In genomic region chr19:8525401-8525684, GRCh38 we compare ENCODE assay signal across 10 cellular contexts. TPM values are rescaled to one million over a fixed set of nuclear protein-coding genes. Genes with fewer than 3 reads are reported as not detected.
DNase-seq lines count a peak whose midpoint lies in the region; ATAC-seq and TF ChIP-seq lines count a peak whose summit lies in the region.
"Had no signal": no experiment of that assay in that cellular context is flagged by ENCODE, and none has a peak within 500 bp of the region (broad histone marks: within the 10 kb centered on the region; RNA-seq: fewer than 3 reads in every experiment).

No MANE protein-coding gene starts in this region.

- WGBS in HUES64: 1% methylated on average over 15 of the region's 15 CpGs
- WGBS in lower leg skin, 2 donors: 4 to 15% methylated on average over 15 of the region's 15 CpGs
- WGBS in suprapubic skin: 13% methylated on average over 15 of the region's 15 CpGs

- H3K4me1 ChIP-seq in HUES64 (ENCODE audit: insufficient read depth, low read length) (no peaks in the 10 kb centered on the region), suprapubic skin (peaks cover 13% of the 10 kb centered on the region)
- peaks cover 4% of the 10 kb centered on the region for H3K4me1 ChIP-seq in CD4-positive, alpha-beta memory T cell (ENCODE audit: insufficient read depth, low read length)

- CTCF ChIA-PET in CD4-positive, alpha-beta memory T cell (lab: Charles Lee; ENCODE audit: partially characterized antibody): interaction anchor here (0.8 to 1.9 kb wide), 5 partner anchors 20 to 54 kb away, joined by 3 to 13 read pairs (median 4); no protein-coding TSS in a partner anchor

- POLR2A ChIA-PET in CD4-positive, alpha-beta memory T cell (lab: Charles Lee; ENCODE audit: partially characterized antibody): interaction anchor here (0.6 to 13.8 kb wide), 6 partner anchors 9 to 55 kb away, joined by 3 to 122 read pairs (median 4); partner anchors contain the start of gene ZNF414

- peaks cover 11 to 22% (median 19%) of the 10 kb centered on the region in 4 donors for H3K4me1 Mint-ChIP-seq in CD4-positive, alpha-beta memory T cell

- H3K36me3 Mint-ChIP-seq in CD4-positive, alpha-beta memory T cell: peaks cover 33 to 48% of the 10 kb centered on the region in 2 donors

- no peak overlapping the region for H3K9ac ChIP-seq in HUES64 (ENCODE audit: low read depth, low read length)

- no peaks in the 10 kb centered on the region for H3K27me3 Mint-ChIP-seq in CD4-positive, alpha-beta memory T cell
- H3K27me3 Mint-ChIP-seq: activated naive CD8-positive, alpha-beta T cell had no signal

- no peak for ATAC-seq in HG02642 (IDR thresholded peaks at IDR 0.05; ENCODE audit: poor library complexity, unreplicated experiment)

- H3K27ac Mint-ChIP-seq in CD4-positive, alpha-beta memory T cell: no peak overlapping the region
- H3K27ac Mint-ChIP-seq: activated naive CD8-positive, alpha-beta T cell had no signal

- intact Hi-C loops in lower leg skin (cut with DNase I; ENCODE audit: low total_unique reads): no loop called here
- intact Hi-C loops in CD4-positive, alpha-beta memory T cell (cut with micrococcal nuclease): no loop called here

- TF ChIP-seq POLR2A in lower leg skin (IDR thresholded peaks at IDR 0.05): no peak
- no peak for TF ChIP-seq POLR2A in suprapubic skin (IDR thresholded peaks at IDR 0.05)

- TF ChIP-seq CTCF in cardiac fibroblast (IDR thresholded peaks at IDR 0.05; ENCODE audit: low read depth, low read length) (no peak), lower leg skin (IDR thresholded peaks at IDR 0.05) (no peak), suprapubic skin (IDR thresholded peaks at IDR 0.05) (no peak)

- no peaks in the 10 kb centered on the region for H3K36me3 ChIP-seq in HUES64 (ENCODE audit: insufficient read depth, low read length)
- peaks cover 6% of the 10 kb centered on the region for H3K36me3 ChIP-seq in suprapubic skin
- H3K36me3 ChIP-seq in CD4-positive, alpha-beta memory T cell (ENCODE audit: insufficient read depth, low read length): peaks cover 67% of the 10 kb centered on the region

- no peaks in the 10 kb centered on the region for H3K27me3 ChIP-seq in HUES64 (ENCODE audit: insufficient read depth, low read length)
- no peaks in the 10 kb centered on the region for H3K27me3 ChIP-seq in suprapubic skin
- no peaks in the 10 kb centered on the region for H3K27me3 ChIP-seq in CD4-positive, alpha-beta memory T cell (ENCODE audit: insufficient read depth, low read length)

- H3K4me3 Mint-ChIP-seq in CD4-positive, alpha-beta memory T cell: no peak overlapping the region
- H3K4me3 Mint-ChIP-seq: activated naive CD8-positive, alpha-beta T cell had no signal

- no peaks in the 10 kb centered on the region for H3K9me3 ChIP-seq in HUES64 (ENCODE audit: insufficient read depth, low read depth, low read length)
- H3K9me3 ChIP-seq in suprapubic skin: no peaks in the 10 kb centered on the region
- H3K9me3 ChIP-seq in CD4-positive, alpha-beta memory T cell (ENCODE audit: control insufficient read depth in 1 of 2, low read length in 2 of 2): no peaks in the 10 kb centered on the region

- TF ChIP-seq EP300 in suprapubic skin (IDR thresholded peaks at IDR 0.05): no peak

- no peak for DNase-seq in cardiac fibroblast (ENCODE audit: low read depth in 2 of 2)
- no peak for DNase-seq in lower leg skin (ENCODE audit: low spot score in 2 of 2)
- no peak for DNase-seq in suprapubic skin (ENCODE audit: low spot score in 2 of 2)
- DNase-seq in CD4-positive, alpha-beta memory T cell: no peak
- no peak for DNase-seq in SW480 (ENCODE audit: low spot score)
- DNase-seq in NOMO-1 (lab: John Stamatoyannopoulos, UW; ENCODE audit: unreplicated experiment in 2 of 2): no peak

- H3K27ac ChIP-seq in HUES64 (ENCODE audit: low read depth, low read length) (no peak overlapping the region), suprapubic skin (peak overlapping the region; percentile 77)
- no peak overlapping the region for H3K27ac ChIP-seq in CD4-positive, alpha-beta memory T cell (ENCODE audit: low read depth, low read length)

- H3K9me3 Mint-ChIP-seq in CD4-positive, alpha-beta memory T cell: no peaks in the 10 kb centered on the region

- H3K4me3 ChIP-seq in HUES64 (ENCODE audit: low read length): peak overlapping the region; percentile 2; the same call in 1 of the 2 replicates
- H3K4me3 ChIP-seq in cardiac fibroblast (replicated peaks in 1 of 2; ENCODE audit: low read depth in 2 of 2, low read length in 2 of 2): peak overlapping the region; percentile 48 to 52
- peak overlapping the region; percentile 10 for H3K4me3 ChIP-seq in lower leg skin (ENCODE audit: low read depth, poor library complexity, severe bottlenecking)
- peak overlapping the region; percentile 82 for H3K4me3 ChIP-seq in suprapubic skin
- no peak overlapping the region for H3K4me3 ChIP-seq in CD4-positive, alpha-beta memory T cell (ENCODE audit: low read length in 2 of 2)

RNA-seq across cellular contexts. Expression of gene ZNF414, which starts 11.4 kb away (rescaled TPM):
- 19.2 TPM for polyA plus RNA-seq in HUES64 (2013, experiment 1 of 2)
- 26.3 TPM for polyA plus RNA-seq in HUES64 (2013, experiment 2 of 2)
- total RNA-seq in lower leg skin (10 to 100 TPM; 14.8 to 42.2 (median 18.8) TPM), suprapubic skin (10 to 100 TPM; 10.4 to 43.7 (median 18.0) TPM)
- total RNA-seq in CD4-positive, alpha-beta memory T cell: 10 to 100 TPM; 45.1 to 50.4 TPM
- 10 to 100 TPM in 1 of 2 donors, 1 to 10 TPM in 1; 9.5 to 25.8 TPM for polyA plus RNA-seq in CD4-positive, alpha-beta memory T cell

RNA-seq across cellular contexts. Expression of gene PRAM1, which starts 22.9 kb away (rescaled TPM):
- polyA plus RNA-seq in HUES64 (2013, experiment 1 of 2): not detected
- polyA plus RNA-seq in HUES64 (2013, experiment 2 of 2): 0.25 TPM
- total RNA-seq in lower leg skin (under 1 TPM in 3 of 4 donors, not detected in 1; 0.16 to 0.59 (median 0.30) TPM), suprapubic skin (1 to 10 TPM in 1 of 4 donors, under 1 TPM in 2, not detected in 1; 0.25 to 2.3 (median 0.34) TPM)
- total RNA-seq in CD4-positive, alpha-beta memory T cell: 1 to 10 TPM; 2.3 to 2.6 TPM
- polyA plus RNA-seq in CD4-positive, alpha-beta memory T cell: not detected
- total RNA-seq: H4 had no signal

RNA-seq across cellular contexts. Expression of gene MYO1F, which starts 51.9 kb away (rescaled TPM):
- 2.4 TPM for polyA plus RNA-seq in HUES64 (2013, experiment 1 of 2)
- polyA plus RNA-seq in HUES64 (2013, experiment 2 of 2): 2.5 TPM
- total RNA-seq in lower leg skin (1 to 10 TPM; 2.2 to 6.3 (median 3.2) TPM), suprapubic skin (10 to 100 TPM in 1 of 4 donors, 1 to 10 TPM in 3; 3.2 to 14.6 (median 3.3) TPM)
- total RNA-seq in CD4-positive, alpha-beta memory T cell: 100 to 1,000 TPM; 329 to 359 TPM
- 100 to 1,000 TPM in 1 of 2 donors, 10 to 100 TPM in 1; 35.9 to 112 TPM for polyA plus RNA-seq in CD4-positive, alpha-beta memory T cell

Comparison
In these comparisons a context has a peak if more than half of its experiments do, and no peak if none do; other contexts are left out.
1. H3K4me3 ChIP-seq: peak in HUES64 (single experiment), cardiac fibroblast (2 of 2), lower leg skin (single experiment) and suprapubic skin (single experiment); none in CD4-positive, alpha-beta memory T cell (0 of 2).
2. RNA of gene MYO1F, which starts 51.9 kb away (total RNA-seq): 329 to 359 TPM in CD4-positive, alpha-beta memory T cell; 2.2 to 6.3 TPM in lower leg skin and 3.2 to 14.6 TPM in suprapubic skin; every median in the first group is over 10 times any median in the second.